ENCODE assay signal across 20 cellular contexts in genomic region chr9:94666364-94667099, GRCh38. TPM values are rescaled to one million over a fixed set of nuclear protein-coding genes. Genes with fewer than 3 reads are reported as not detected.
A peak's percentile ranks its signal among the peaks of the same experiment; 100 is the strongest.
DNase-seq lines count a peak whose midpoint lies in the region; ATAC-seq and TF ChIP-seq lines count a peak whose summit lies in the region.
"Had no signal": no experiment of that assay in that cellular context is flagged by ENCODE, and none has a peak within 500 bp of the region (broad histone marks: within the 10 kb centered on the region; RNA-seq: fewer than 3 reads in every experiment).

No MANE protein-coding gene starts in this region.

- no peaks in the 10 kb centered on the region for H3K36me3 Mint-ChIP-seq in H9 (ENCODE audit: insufficient read depth in 1 of 3, low read depth in 3 of 3)
- H3K36me3 Mint-ChIP-seq: CD4-positive, CD25-positive, alpha-beta regulatory T cell had no signal

- peaks cover 3% of the 10 kb centered on the region for H3K27me3 Mint-ChIP-seq in H9 (ENCODE audit: low read depth)

- H4K20me1 ChIP-seq in H9 (ENCODE audit: control insufficient read depth, insufficient read depth, insufficient read length), result no peaks in the 10 kb centered on the region
- H4K20me1 ChIP-seq in smooth muscle cell (ENCODE audit: low read depth), result no peaks in the 10 kb centered on the region

- H2BK20ac ChIP-seq in H9 (ENCODE audit: low read depth, low read length, poor library complexity, severe bottlenecking), result no peak overlapping the region

- no peak overlapping the region for H3K4ac ChIP-seq in H9 (ENCODE audit: low read depth, low read length)

- no peak for DNase-seq in H9
- DNase-seq in right lobe of liver, result peak; percentile 79 to 96 (median 92)
- DNase-seq in smooth muscle cell (lab: John Stamatoyannopoulos, UW; ENCODE audit: unreplicated experiment), result no peak
- DNase-seq in ovary, result no peak
- no peak for DNase-seq in NK-92 treated with Interleukin-12 subunit alpha and Interleukin-12 subunit beta, amount 100 ng/mL, for 24 hours (lab: John Stamatoyannopoulos, UW)
- DNase-seq: CD4-positive, CD25-positive, alpha-beta regulatory T cell; COR-L47; DMS 273 treated with DMSO at 0.1 percent for 48 hours; DND-41; NCI-H1417 treated with DMSO at 0.1 percent for 48 hours; NCI-H187 treated with DMSO at 0.1 percent for 48 hours; NCI-H226; NCI-H524 had no signal

- TF ChIP-seq POLR2A in right lobe of liver (IDR thresholded peaks at IDR 0.05) (peak; percentile 81), ovary (IDR thresholded peaks at IDR 0.05) (no peak)

- H3K27ac Mint-ChIP-seq in H9, result no peak overlapping the region
- H3K27ac Mint-ChIP-seq: CD4-positive, CD25-positive, alpha-beta regulatory T cell had no signal

- no peak for TF ChIP-seq CTCF in H9 (conservative IDR thresholded peaks at IDR 0.05)
- TF ChIP-seq CTCF in right lobe of liver (IDR thresholded peaks at IDR 0.05), result no peak
- no peak for TF ChIP-seq CTCF in smooth muscle cell (IDR thresholded peaks at IDR 0.05; ENCODE audit: borderline replicate concordance, insufficient read depth, poor library complexity, severe bottlenecking)
- TF ChIP-seq CTCF in ovary (IDR thresholded peaks at IDR 0.05), result no peak

- ATAC-seq in right lobe of liver, result peak; percentile 69 to 85 (median 76)
- no peak for ATAC-seq in activated CD4-positive, CD25-positive, alpha-beta regulatory T cell treated with anti-CD3 and anti-CD28 coated beads, Interleukin-2, amount 50 U/mL, for 24 hours
- no peak for ATAC-seq in GM18868 (IDR thresholded peaks at IDR 0.05; ENCODE audit: unreplicated experiment)

- no peak overlapping the region for H3K18ac ChIP-seq in H9 (ENCODE audit: insufficient read length, low read depth, low read length)

- no peaks in the 10 kb centered on the region for H3K9me3 ChIP-seq in H9 (ENCODE audit: control insufficient read depth, low read depth, low read length)
- no peaks in the 10 kb centered on the region for H3K9me3 ChIP-seq in duodenal mucosa (ENCODE audit: control insufficient read depth in 1 of 2, low read length in 2 of 2)
- H3K9me3 ChIP-seq in right lobe of liver, result no peaks in the 10 kb centered on the region
- no peaks in the 10 kb centered on the region for H3K9me3 ChIP-seq in smooth muscle cell (replicated peaks; ENCODE audit: low read depth)
- H3K9me3 ChIP-seq in ovary, result no peaks in the 10 kb centered on the region
- H3K9me3 ChIP-seq: SJCRH30 had no signal

- no peak overlapping the region for H3T11ph ChIP-seq in H9 (ENCODE audit: low read length)

- no peak for TF ChIP-seq EP300 in ovary (IDR thresholded peaks at IDR 0.05)

- H3K27me3 ChIP-seq in H9 (ENCODE audit: insufficient read depth, low read length) (no peaks in the 10 kb centered on the region; the same call in 1 of the 2 replicates), duodenal mucosa (ENCODE audit: control insufficient read depth in 1 of 2, insufficient read depth in 2 of 2, low read length in 2 of 2) (no peaks in the 10 kb centered on the region), right lobe of liver (no peaks in the 10 kb centered on the region), smooth muscle cell (ENCODE audit: low read depth) (no peaks in the 10 kb centered on the region), ovary (no peaks in the 10 kb centered on the region)
- H3K27me3 ChIP-seq: SJCRH30 had no signal

- no peak overlapping the region for H2BK12ac ChIP-seq in H9 (ENCODE audit: insufficient read length, low read depth, low read length)

- H3K4me1 ChIP-seq in H9 (ENCODE audit: insufficient read depth, low read length) (no peaks in the 10 kb centered on the region; the same call in 1 of the 2 replicates), duodenal mucosa (ENCODE audit: control insufficient read depth in 1 of 2, insufficient read depth in 2 of 2, low read length in 2 of 2) (peaks cover 23 to 35% of the 10 kb centered on the region in 2 donors), right lobe of liver (peaks cover 0 to 45% (median 10%) of the 10 kb centered on the region in 4 donors), smooth muscle cell (ENCODE audit: low read depth) (peaks cover 13% of the 10 kb centered on the region), ovary (ENCODE audit: insufficient read depth) (peaks cover 3% of the 10 kb centered on the region)
- H3K4me1 ChIP-seq: SJCRH30 had no signal

- H3K4me3 ChIP-seq in duodenal mucosa (ENCODE audit: low read depth in 1 of 2, low read length in 2 of 2) (no peak overlapping the region), right lobe of liver (peak overlapping the region in 1 of 3 donors; percentile 15), smooth muscle cell (no peak overlapping the region), ovary (no peak overlapping the region)
- H3K4me3 ChIP-seq: SJCRH30 had no signal

- H4K5ac ChIP-seq in H9 (ENCODE audit: insufficient read length, low read depth, low read length), result no peak overlapping the region

- no peak overlapping the region for H2AFZ ChIP-seq in H9 (ENCODE audit: low read length)
- H2AFZ ChIP-seq in smooth muscle cell (ENCODE audit: low read depth), result no peak overlapping the region

- no peaks in the 10 kb centered on the region for H3K36me3 ChIP-seq in duodenal mucosa (ENCODE audit: control insufficient read depth in 1 of 2, insufficient read depth in 2 of 2, low read length in 2 of 2)
- H3K36me3 ChIP-seq in right lobe of liver, result no peaks in the 10 kb centered on the region
- H3K36me3 ChIP-seq in smooth muscle cell (ENCODE audit: low read depth), result no peaks in the 10 kb centered on the region
- H3K36me3 ChIP-seq in ovary, result no peaks in the 10 kb centered on the region
- H3K36me3 ChIP-seq: SJCRH30 had no signal

- WGBS in H9 (ENCODE audit: extremely low coverage, insufficient read length, low lambda C conversion rate), result no CpG with 5 or more reads among the region's 14 CpGs
- WGBS in right lobe of liver (ENCODE audit: insufficient coverage, low coverage, low lambda C conversion rate, missing lambda C conversion rate), result 33% methylated on average over 6 of the region's 14 CpGs
- 94% methylated on average over 14 of the region's 14 CpGs for WGBS in smooth muscle cell (ENCODE audit: low lambda C conversion rate)
- 82 to 83% (median 82%) methylated on average over 14 of the region's 14 CpGs for WGBS in ovary, 3 donors

- H4K91ac ChIP-seq in H9 (ENCODE audit: insufficient read length, low read depth, low read length), result no peak overlapping the region

- H3K79me2 ChIP-seq in H9 (ENCODE audit: insufficient read depth, low read length), result no peaks in the 10 kb centered on the region
- H3K79me2 ChIP-seq in smooth muscle cell (ENCODE audit: low read depth), result no peaks in the 10 kb centered on the region

- peak overlapping the region; percentile 1 for H2BK120ac ChIP-seq in H9 (ENCODE audit: low read depth, low read length, poor library complexity, severe bottlenecking)

- H3K4me1 Mint-ChIP-seq in H9, result peaks cover 4 to 6% of the 10 kb centered on the region in 2 experiments

- no peak overlapping the region for H2BK5ac ChIP-seq in H9 (ENCODE audit: insufficient read length, low read length)

- no peak overlapping the region for H4K8ac ChIP-seq in H9 (replicated peaks; ENCODE audit: insufficient read length, low read depth, low read length)

- H3K23me2 ChIP-seq in H9 (ENCODE audit: insufficient read length, low read depth, low read length, poor library complexity, severe bottlenecking), result no peaks in the 10 kb centered on the region

- H3K27ac ChIP-seq in H9 (ENCODE audit: insufficient read length, low read depth, low read length) (no peak overlapping the region), duodenal mucosa (ENCODE audit: low read depth, low read length) (peak overlapping the region; percentile 41), right lobe of liver (peak overlapping the region; percentile 71 to 97 (median 85)), smooth muscle cell (ENCODE audit: low read depth) (peak overlapping the region; percentile 74), ovary (no peak overlapping the region)

- no peak overlapping the region for H3K14ac ChIP-seq in H9 (ENCODE audit: insufficient read depth, low read length)

- H3K9ac ChIP-seq in H9 (ENCODE audit: extremely low read depth, insufficient read length, low read length) (no peak overlapping the region), duodenal mucosa (ENCODE audit: low read depth in 1 of 2, low read length in 2 of 2) (no peak overlapping the region), smooth muscle cell (ENCODE audit: low read depth) (peak overlapping the region; percentile 24)

- no peak overlapping the region for H3K23ac ChIP-seq in H9 (ENCODE audit: insufficient read length, low read depth, low read length)

- H2BK15ac ChIP-seq in H9 (ENCODE audit: low read depth, low read length), result no peak overlapping the region

- no peak overlapping the region for H3K56ac ChIP-seq in H9 (ENCODE audit: insufficient read length, low read depth, low read length)

- no peak overlapping the region for H3K4me3 Mint-ChIP-seq in H9

- no peaks in the 10 kb centered on the region for H3K79me1 ChIP-seq in H9 (ENCODE audit: insufficient read depth, low read depth, low read length, poor library complexity, severe bottlenecking)

- H3K4me2 ChIP-seq in H9 (ENCODE audit: insufficient read depth, insufficient read length, low read length) (no peak overlapping the region), smooth muscle cell (no peak overlapping the region)

- no peak overlapping the region for H2AK5ac ChIP-seq in H9 (ENCODE audit: insufficient read length, low read length)

- H3F3A ChIP-seq in smooth muscle cell (ENCODE audit: low read depth), result peaks cover 13% of the 10 kb centered on the region

- peaks cover 0 to 3% of the 10 kb centered on the region in 2 experiments; a peak in 2 of 5 replicates for H3K9me3 Mint-ChIP-seq in H9
- H3K9me3 Mint-ChIP-seq: CD4-positive, CD25-positive, alpha-beta regulatory T cell had no signal

- intact Hi-C loops in right lobe of liver (cut with DNase I) (no loop called here), ovary (cut with DNase I) (no loop called here)

RNA-seq across cellular contexts. Expression of gene FBP1, which starts 27.2 kb away (rescaled TPM):
- total RNA-seq in H9 (2021) (1.9 and 2.2 TPM in 2 replicates), right lobe of liver (100 to 1,000 TPM; 180 to 781 (median 384) TPM), smooth muscle cell (0.22 TPM in 1 of 2 replicates, not detected in the other), ovary (1 to 10 TPM in 5 of 7 donors, under 1 TPM in 2; 0.30 to 4.6 (median 2.9) TPM)
- polyA plus RNA-seq in smooth muscle cell (0.70 and 1.6 TPM in 2 replicates), ovary (10 to 100 TPM in 1 of 2 donors, 1 to 10 TPM in 1; 1.2 to 16.9 TPM)
- total RNA-seq: A673, H4, MCF 10A, SJCRH30 had no signal

RNA-seq across cellular contexts. Expression of gene AOPEP, which starts 60.0 kb away (rescaled TPM):
- 15.0 and 15.2 TPM in 2 replicates for total RNA-seq in H9 (2021)
- 100 to 1,000 TPM in 1 of 6 experiments, 10 to 100 TPM in 5; 36.6 to 110 (median 63.3) TPM for total RNA-seq in right lobe of liver
- 70.4 and 94.9 TPM in 2 replicates for total RNA-seq in smooth muscle cell
- 52.7 and 63.1 TPM in 2 replicates for polyA plus RNA-seq in smooth muscle cell
- 100 to 1,000 TPM in 2 of 7 donors, 10 to 100 TPM in 5; 68.0 to 141 (median 92.2) TPM for total RNA-seq in ovary
- 10 to 100 TPM; 40.0 to 67.7 TPM for polyA plus RNA-seq in ovary

Comparison
In these comparisons a context has a peak if more than half of its experiments do, and no peak if none do; other contexts are left out.
1. DNase-seq: peak in right lobe of liver (3 of 3); none in H9 (single experiment), smooth muscle cell (single experiment), ovary (0 of 5) and NK-92 treated with Interleukin-12 subunit alpha and Interleukin-12 subunit beta, amount 100 ng/mL, for 24 hours (single experiment).
2. H3K27ac ChIP-seq: peak in duodenal mucosa (single experiment), right lobe of liver (3 of 3) and smooth muscle cell (single experiment); none in H9 (single experiment) and ovary (0 of 2).
3. ATAC-seq: peak in right lobe of liver (4 of 4); none in activated CD4-positive, CD25-positive, alpha-beta regulatory T cell treated with anti-CD3 and anti-CD28 coated beads, Interleukin-2, amount 50 U/mL, for 24 hours (0 of 2) and GM18868 (single experiment).
4. RNA of gene FBP1, which starts 27.2 kb away (total RNA-seq): 180 to 781 TPM in right lobe of liver; 0.30 to 4.6 TPM in ovary, 1.9 to 2.2 TPM in H9 and 0.22 TPM in smooth muscle cell; every median in the first group is over 10 times any median in the second.